ENCODE assay signal across 1 cellular context in the genomic region with DNA sequence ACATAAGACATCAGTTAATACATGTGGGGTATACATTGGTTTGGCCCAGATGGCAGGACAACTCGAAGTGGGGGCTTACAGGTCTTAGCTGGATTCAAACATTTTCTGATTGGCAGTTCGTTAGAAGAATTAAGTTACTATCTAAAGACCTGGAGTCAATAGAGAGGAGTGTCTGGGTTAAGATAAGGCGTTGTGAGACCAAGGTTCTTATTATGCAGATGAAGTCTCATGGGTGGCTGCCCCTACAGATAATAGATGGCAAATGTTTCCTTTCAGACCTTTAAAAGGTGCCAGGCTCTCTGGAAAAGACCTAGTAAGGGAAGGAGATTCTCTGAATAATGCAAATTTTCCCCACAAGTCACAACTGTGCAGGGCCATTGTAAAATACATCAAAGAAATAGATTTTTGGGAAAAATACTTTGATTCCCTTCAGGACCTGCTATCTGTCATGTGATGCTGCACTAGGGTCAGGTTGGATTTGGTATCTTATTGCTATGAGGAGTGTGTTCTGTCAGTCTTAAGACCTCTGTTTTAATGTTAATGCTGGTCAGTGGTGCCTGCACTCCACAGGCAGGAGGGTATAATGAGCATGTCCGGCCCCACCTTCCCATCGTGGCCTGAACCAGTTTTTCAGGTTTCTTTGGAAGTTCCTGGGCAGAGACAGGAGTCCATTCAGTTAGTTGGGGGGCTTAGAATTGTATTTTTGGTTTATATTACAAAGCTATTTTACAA.
TF ChIP-seq lines count a peak whose summit lies in the region.

No MANE protein-coding gene starts in this region.

TF ChIP-seq in H1, 55 proteins besides CTCF, POLR2A, EP300 and RAD21:
- 0 out of 2 replicates have a peak, but pooled peaks have one; percentile 21 for TF ChIP-seq RBBP5 (IDR thresholded peaks at IDR 0.05; ENCODE audit: borderline replicate concordance, low read depth, low read length)
- no peak for TF ChIP-seq ZNF274 (IDR thresholded peaks at IDR 0.05; ENCODE audit: borderline replicate concordance, extremely low read depth, low read length)
- TF ChIP-seq SP4 (IDR thresholded peaks at IDR 0.05; ENCODE audit: low read length): no peak
- TF ChIP-seq RXRA (IDR thresholded peaks at IDR 0.05; ENCODE audit: insufficient read depth, low read depth, low read length): no peak
- TF ChIP-seq YY1 (IDR thresholded peaks at IDR 0.05; ENCODE audit: low read depth, low read length): no peak
- TF ChIP-seq, protein P1, sequence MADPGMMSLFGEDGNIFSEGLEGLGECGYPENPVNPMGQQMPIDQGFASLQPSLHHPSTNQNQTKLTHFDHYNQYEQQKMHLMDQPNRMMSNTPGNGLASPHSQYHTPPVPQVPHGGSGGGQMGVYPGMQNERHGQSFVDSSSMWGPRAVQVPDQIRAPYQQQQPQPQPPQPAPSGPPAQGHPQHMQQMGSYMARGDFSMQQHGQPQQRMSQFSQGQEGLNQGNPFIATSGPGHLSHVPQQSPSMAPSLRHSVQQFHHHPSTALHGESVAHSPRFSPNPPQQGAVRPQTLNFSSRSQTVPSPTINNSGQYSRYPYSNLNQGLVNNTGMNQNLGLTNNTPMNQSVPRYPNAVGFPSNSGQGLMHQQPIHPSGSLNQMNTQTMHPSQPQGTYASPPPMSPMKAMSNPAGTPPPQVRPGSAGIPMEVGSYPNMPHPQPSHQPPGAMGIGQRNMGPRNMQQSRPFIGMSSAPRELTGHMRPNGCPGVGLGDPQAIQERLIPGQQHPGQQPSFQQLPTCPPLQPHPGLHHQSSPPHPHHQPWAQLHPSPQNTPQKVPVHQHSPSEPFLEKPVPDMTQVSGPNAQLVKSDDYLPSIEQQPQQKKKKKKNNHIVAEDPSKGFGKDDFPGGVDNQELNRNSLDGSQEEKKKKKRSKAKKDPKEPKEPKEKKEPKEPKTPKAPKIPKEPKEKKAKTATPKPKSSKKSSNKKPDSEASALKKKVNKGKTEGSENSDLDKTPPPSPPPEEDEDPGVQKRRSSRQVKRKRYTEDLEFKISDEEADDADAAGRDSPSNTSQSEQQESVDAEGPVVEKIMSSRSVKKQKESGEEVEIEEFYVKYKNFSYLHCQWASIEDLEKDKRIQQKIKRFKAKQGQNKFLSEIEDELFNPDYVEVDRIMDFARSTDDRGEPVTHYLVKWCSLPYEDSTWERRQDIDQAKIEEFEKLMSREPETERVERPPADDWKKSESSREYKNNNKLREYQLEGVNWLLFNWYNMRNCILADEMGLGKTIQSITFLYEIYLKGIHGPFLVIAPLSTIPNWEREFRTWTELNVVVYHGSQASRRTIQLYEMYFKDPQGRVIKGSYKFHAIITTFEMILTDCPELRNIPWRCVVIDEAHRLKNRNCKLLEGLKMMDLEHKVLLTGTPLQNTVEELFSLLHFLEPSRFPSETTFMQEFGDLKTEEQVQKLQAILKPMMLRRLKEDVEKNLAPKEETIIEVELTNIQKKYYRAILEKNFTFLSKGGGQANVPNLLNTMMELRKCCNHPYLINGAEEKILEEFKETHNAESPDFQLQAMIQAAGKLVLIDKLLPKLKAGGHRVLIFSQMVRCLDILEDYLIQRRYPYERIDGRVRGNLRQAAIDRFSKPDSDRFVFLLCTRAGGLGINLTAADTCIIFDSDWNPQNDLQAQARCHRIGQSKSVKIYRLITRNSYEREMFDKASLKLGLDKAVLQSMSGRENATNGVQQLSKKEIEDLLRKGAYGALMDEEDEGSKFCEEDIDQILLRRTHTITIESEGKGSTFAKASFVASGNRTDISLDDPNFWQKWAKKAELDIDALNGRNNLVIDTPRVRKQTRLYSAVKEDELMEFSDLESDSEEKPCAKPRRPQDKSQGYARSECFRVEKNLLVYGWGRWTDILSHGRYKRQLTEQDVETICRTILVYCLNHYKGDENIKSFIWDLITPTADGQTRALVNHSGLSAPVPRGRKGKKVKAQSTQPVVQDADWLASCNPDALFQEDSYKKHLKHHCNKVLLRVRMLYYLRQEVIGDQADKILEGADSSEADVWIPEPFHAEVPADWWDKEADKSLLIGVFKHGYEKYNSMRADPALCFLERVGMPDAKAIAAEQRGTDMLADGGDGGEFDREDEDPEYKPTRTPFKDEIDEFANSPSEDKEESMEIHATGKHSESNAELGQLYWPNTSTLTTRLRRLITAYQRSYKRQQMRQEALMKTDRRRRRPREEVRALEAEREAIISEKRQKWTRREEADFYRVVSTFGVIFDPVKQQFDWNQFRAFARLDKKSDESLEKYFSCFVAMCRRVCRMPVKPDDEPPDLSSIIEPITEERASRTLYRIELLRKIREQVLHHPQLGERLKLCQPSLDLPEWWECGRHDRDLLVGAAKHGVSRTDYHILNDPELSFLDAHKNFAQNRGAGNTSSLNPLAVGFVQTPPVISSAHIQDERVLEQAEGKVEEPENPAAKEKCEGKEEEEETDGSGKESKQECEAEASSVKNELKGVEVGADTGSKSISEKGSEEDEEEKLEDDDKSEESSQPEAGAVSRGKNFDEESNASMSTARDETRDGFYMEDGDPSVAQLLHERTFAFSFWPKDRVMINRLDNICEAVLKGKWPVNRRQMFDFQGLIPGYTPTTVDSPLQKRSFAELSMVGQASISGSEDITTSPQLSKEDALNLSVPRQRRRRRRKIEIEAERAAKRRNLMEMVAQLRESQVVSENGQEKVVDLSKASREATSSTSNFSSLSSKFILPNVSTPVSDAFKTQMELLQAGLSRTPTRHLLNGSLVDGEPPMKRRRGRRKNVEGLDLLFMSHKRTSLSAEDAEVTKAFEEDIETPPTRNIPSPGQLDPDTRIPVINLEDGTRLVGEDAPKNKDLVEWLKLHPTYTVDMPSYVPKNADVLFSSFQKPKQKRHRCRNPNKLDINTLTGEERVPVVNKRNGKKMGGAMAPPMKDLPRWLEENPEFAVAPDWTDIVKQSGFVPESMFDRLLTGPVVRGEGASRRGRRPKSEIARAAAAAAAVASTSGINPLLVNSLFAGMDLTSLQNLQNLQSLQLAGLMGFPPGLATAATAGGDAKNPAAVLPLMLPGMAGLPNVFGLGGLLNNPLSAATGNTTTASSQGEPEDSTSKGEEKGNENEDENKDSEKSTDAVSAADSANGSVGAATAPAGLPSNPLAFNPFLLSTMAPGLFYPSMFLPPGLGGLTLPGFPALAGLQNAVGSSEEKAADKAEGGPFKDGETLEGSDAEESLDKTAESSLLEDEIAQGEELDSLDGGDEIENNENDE (IDR thresholded peaks at IDR 0.05; ENCODE audit: insufficient replicate concordance, low read length): peak; percentile 81
- TF ChIP-seq RFX5 (IDR thresholded peaks at IDR 0.05; ENCODE audit: borderline replicate concordance, low read depth, low read length): no peak
- no peak for TF ChIP-seq EGR1 (IDR thresholded peaks at IDR 0.05; ENCODE audit: borderline replicate concordance, low read depth, low read length)
- TF ChIP-seq CREB1 (IDR thresholded peaks at IDR 0.05): no peak
- TF ChIP-seq ASH2L (IDR thresholded peaks at IDR 0.05; ENCODE audit: low read length): peak; percentile 88
- TF ChIP-seq TCF12 (IDR thresholded peaks at IDR 0.05; ENCODE audit: low read depth, low read length): 0 out of 2 replicates have a peak, but pooled peaks have one; percentile 14
- no peak for TF ChIP-seq SRF (IDR thresholded peaks at IDR 0.05; ENCODE audit: low read depth, low read length)
- TF ChIP-seq NANOG (IDR thresholded peaks at IDR 0.05; ENCODE audit: insufficient read depth, low read depth, low read length, poor library complexity, severe bottlenecking): no peak
- no peak for TF ChIP-seq CBX5 (IDR thresholded peaks at IDR 0.05; ENCODE audit: low read depth, low read length)
- TF ChIP-seq SIRT6 (IDR thresholded peaks at IDR 0.05; ENCODE audit: low read length): no peak
- peak; percentile 76 for TF ChIP-seq SP1 (IDR thresholded peaks at IDR 0.05; ENCODE audit: low read depth, low read length)
- TF ChIP-seq SP2 (IDR thresholded peaks at IDR 0.05; ENCODE audit: low read length): no peak
- no peak for TF ChIP-seq NRF1 (IDR thresholded peaks at IDR 0.05; ENCODE audit: low read depth, low read length)
- TF ChIP-seq POU5F1 (IDR thresholded peaks at IDR 0.05; ENCODE audit: low read depth, low read length): no peak
- no peak for TF ChIP-seq KDM4A (IDR thresholded peaks at IDR 0.05; ENCODE audit: low read depth, low read length, severe bottlenecking)
- TF ChIP-seq, protein P2, sequence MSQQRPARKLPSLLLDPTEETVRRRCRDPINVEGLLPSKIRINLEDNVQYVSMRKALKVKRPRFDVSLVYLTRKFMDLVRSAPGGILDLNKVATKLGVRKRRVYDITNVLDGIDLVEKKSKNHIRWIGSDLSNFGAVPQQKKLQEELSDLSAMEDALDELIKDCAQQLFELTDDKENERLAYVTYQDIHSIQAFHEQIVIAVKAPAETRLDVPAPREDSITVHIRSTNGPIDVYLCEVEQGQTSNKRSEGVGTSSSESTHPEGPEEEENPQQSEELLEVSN (IDR thresholded peaks at IDR 0.05): peak; percentile 17; the same call in 1 of the 2 replicates
- TF ChIP-seq TEAD4 (IDR thresholded peaks at IDR 0.05; ENCODE audit: low read depth, low read length): no peak
- TF ChIP-seq, protein P3, sequence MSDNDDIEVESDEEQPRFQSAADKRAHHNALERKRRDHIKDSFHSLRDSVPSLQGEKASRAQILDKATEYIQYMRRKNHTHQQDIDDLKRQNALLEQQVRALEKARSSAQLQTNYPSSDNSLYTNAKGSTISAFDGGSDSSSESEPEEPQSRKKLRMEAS (IDR thresholded peaks at IDR 0.05): peak; percentile 61; the same call in 1 of the 2 replicates
- no peak for TF ChIP-seq SIX5 (IDR thresholded peaks at IDR 0.05; ENCODE audit: low read depth, low read length)
- TF ChIP-seq EZH2 (IDR thresholded peaks at IDR 0.05; ENCODE audit: low read depth, low read length, severe bottlenecking): no peak
- TF ChIP-seq RNF2 (IDR thresholded peaks at IDR 0.05; ENCODE audit: borderline replicate concordance, low read depth, low read length, missing control alignments, poor library complexity, severe bottlenecking): no peak
